In the genomic region with DNA sequence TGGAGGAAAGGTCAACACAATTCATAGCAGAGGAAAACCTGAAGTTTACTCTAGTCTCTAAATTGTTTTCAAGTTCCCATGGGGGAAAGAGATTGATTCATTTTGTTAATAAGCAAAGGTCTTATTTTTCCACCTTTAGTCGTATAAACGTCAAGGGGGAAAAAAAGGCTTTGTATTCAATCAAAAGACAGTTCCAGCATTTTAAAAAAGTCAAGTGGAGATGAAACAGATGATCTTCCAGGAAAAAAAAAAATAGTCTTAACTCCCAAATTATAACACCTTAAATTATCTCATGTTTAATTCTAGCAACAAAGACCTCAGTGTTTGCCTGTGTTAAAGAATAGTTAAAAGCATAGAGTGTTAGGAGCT, we compare ENCODE assay signal across 2 cellular contexts.
TF ChIP-seq lines count a peak whose summit lies in the region.

No MANE protein-coding gene starts in this region.

TF ChIP-seq in SK-N-SH, 30 proteins besides CTCF, POLR2A, EP300 and RAD21 (continued from another document):
- TF ChIP-seq, protein P1, sequence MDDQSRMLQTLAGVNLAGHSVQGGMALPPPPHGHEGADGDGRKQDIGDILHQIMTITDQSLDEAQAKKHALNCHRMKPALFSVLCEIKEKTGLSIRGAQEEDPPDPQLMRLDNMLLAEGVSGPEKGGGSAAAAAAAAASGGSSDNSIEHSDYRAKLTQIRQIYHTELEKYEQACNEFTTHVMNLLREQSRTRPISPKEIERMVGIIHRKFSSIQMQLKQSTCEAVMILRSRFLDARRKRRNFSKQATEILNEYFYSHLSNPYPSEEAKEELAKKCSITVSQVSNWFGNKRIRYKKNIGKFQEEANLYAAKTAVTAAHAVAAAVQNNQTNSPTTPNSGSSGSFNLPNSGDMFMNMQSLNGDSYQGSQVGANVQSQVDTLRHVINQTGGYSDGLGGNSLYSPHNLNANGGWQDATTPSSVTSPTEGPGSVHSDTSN (IDR thresholded peaks at IDR 0.05): no peak
- no peak for TF ChIP-seq CHD2 (IDR thresholded peaks at IDR 0.05; ENCODE audit: low read length, partially characterized antibody)

TF ChIP-seq in SK-N-SH treated with all-trans-retinoic acid at 6 μM for 48 hours, 23 proteins besides CTCF, POLR2A, EP300 and RAD21 (continued from another document):
- no peak for TF ChIP-seq ESRRG (CRISPR knock-in tag; IDR thresholded peaks at IDR 0.05)
- no peak for TF ChIP-seq SNAI2 (CRISPR knock-in tag; IDR thresholded peaks at IDR 0.05)
- TF ChIP-seq, protein P2, sequence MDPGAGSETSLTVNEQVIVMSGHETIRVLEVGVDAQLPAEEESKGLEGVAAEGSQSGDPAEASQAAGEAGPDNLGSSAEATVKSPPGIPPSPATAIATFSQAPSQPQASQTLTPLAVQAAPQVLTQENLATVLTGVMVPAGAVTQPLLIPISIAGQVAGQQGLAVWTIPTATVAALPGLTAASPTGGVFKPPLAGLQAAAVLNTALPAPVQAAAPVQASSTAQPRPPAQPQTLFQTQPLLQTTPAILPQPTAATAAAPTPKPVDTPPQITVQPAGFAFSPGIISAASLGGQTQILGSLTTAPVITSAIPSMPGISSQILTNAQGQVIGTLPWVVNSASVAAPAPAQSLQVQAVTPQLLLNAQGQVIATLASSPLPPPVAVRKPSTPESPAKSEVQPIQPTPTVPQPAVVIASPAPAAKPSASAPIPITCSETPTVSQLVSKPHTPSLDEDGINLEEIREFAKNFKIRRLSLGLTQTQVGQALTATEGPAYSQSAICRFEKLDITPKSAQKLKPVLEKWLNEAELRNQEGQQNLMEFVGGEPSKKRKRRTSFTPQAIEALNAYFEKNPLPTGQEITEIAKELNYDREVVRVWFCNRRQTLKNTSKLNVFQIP (CRISPR knock-in tag; IDR thresholded peaks at IDR 0.05; ENCODE audit: borderline replicate concordance, low read depth): no peak
TF ChIP-seq in SK-N-SH treated with all-trans-retinoic acid at 6 μM for 48 hours: peak in this region for 0.
